In the genomic region with DNA sequence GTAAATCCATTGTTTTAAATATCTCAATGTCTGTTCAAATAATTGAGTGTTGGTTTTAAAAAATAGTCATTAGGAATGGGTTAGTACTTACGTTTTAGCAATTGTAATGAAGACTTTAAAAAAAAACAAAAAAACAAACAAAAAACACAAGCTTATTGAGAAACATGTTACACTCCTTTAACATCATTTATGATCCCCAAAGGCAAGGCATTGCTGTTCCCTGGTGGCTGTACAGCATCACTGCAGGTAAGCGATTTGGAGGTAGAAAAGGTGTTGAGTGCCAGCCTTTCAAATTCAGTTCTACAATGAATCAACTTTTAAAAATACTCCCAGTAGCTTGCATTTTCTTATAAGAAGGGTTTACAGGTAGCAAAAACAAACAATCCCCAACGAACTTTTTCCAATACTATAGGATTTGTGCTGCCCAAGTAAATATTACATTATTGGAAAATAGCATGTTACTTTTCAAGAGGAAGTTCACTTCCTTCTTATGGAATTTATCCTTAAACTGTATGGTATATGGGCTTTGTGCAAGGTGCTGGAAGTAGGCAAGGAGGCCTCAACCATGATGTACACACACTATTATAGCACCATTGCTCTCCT, we compare ENCODE assay signal across 8 cellular contexts. TPM values are rescaled to one million over a fixed set of nuclear protein-coding genes. Genes with fewer than 3 reads are reported as not detected.
DNase-seq lines count a peak whose midpoint lies in the region; ATAC-seq, FAIRE-seq and TF ChIP-seq lines count a peak whose summit lies in the region.

No MANE protein-coding gene starts in this region.

- no peak overlapping the region for H3K4me3 Mint-ChIP-seq in astrocyte (ENCODE audit: unreplicated experiment)

- H3K27ac Mint-ChIP-seq in astrocyte (ENCODE audit: unreplicated experiment): no peak overlapping the region

- H3K4me2 ChIP-seq in astrocyte (ENCODE audit: low read length): no peak overlapping the region

- no peaks in the 10 kb centered on the region for H4K20me1 ChIP-seq in astrocyte (ENCODE audit: insufficient read depth, low read length)

- no peaks in the 10 kb centered on the region for H3K4me1 ChIP-seq in astrocyte (ENCODE audit: insufficient read depth, low read length)
- peaks cover 0 to 23% of the 10 kb centered on the region in 2 donors for H3K4me1 ChIP-seq in left lung

- H2AFZ ChIP-seq in astrocyte (ENCODE audit: low read depth, low read length): no peak overlapping the region

- intact Hi-C loops in left lung (cut with DNase I): no loop called here

- H3K27me3 Mint-ChIP-seq in astrocyte (ENCODE audit: low read depth, unreplicated experiment): no peaks in the 10 kb centered on the region

- H3K9me3 ChIP-seq in astrocyte (ENCODE audit: insufficient read depth, low read depth, low read length) (no peaks in the 10 kb centered on the region), left lung (no peaks in the 10 kb centered on the region)

- H3K36me3 Mint-ChIP-seq in astrocyte (ENCODE audit: low read depth, unreplicated experiment): no peaks in the 10 kb centered on the region

- H3K27me3 ChIP-seq in astrocyte (ENCODE audit: insufficient read depth, low read length) (no peaks in the 10 kb centered on the region), left lung (no peaks in the 10 kb centered on the region)

- ATAC-seq in GM21360 (IDR thresholded peaks at IDR 0.05; ENCODE audit: unreplicated experiment) (peak; percentile 52), left lung (peak; percentile 71), HG03135 (IDR thresholded peaks at IDR 0.05; ENCODE audit: unreplicated experiment) (no peak)

- H3K4me1 Mint-ChIP-seq in astrocyte (ENCODE audit: low read depth, unreplicated experiment): peaks cover 3% of the 10 kb centered on the region

- no peaks in the 10 kb centered on the region for H3K79me2 ChIP-seq in astrocyte (ENCODE audit: insufficient read depth, low read length)

- DNase-seq in NCI-H510A treated with DMSO at 0.1 percent for 48 hours (lab: John Stamatoyannopoulos, UW): peak; percentile 36
- DNase-seq in NCI-H510A (lab: John Stamatoyannopoulos, UW): no peak
- peak in 2 of 3 experiments; percentile 22 to 56 for DNase-seq in NCI-H1417 (lab: John Stamatoyannopoulos, UW)
- DNase-seq in astrocyte (ENCODE audit: low read depth): peak; percentile 11
- DNase-seq in left lung: no peak
- DNase-seq in T-helper 9 cell: no peak

- H3K36me3 ChIP-seq in astrocyte (ENCODE audit: insufficient read depth, low read length) (no peaks in the 10 kb centered on the region), left lung (no peaks in the 10 kb centered on the region)

- H3K4me3 ChIP-seq in astrocyte (ENCODE audit: insufficient read depth, low read depth, low read length): no peak overlapping the region
- no peak overlapping the region for H3K4me3 ChIP-seq in left lung

- no peak overlapping the region for H3K9ac ChIP-seq in astrocyte (ENCODE audit: low read length)

- TF ChIP-seq CTCF in astrocyte (IDR thresholded peaks at IDR 0.05; ENCODE audit: insufficient read depth, low read depth, low read length): peak; percentile 87
- peak; percentile 59 to 66 for TF ChIP-seq CTCF in left lung (IDR thresholded peaks at IDR 0.05)

- no peak for FAIRE-seq in astrocyte (lab: Jason Lieb, UNC)

- H3K27ac ChIP-seq in astrocyte (ENCODE audit: low read depth, low read length): no peak overlapping the region
- no peak overlapping the region for H3K27ac ChIP-seq in left lung

- no peaks in the 10 kb centered on the region for H3K9me3 Mint-ChIP-seq in astrocyte (ENCODE audit: unreplicated experiment)

RNA-seq across cellular contexts. Expression of a gene that starts 27.5 kb away (rescaled TPM):
- total RNA-seq in astrocyte (4.0 and 4.4 TPM in 2 replicates), left lung (10 to 100 TPM; 16.9 to 20.1 TPM)

RNA-seq across cellular contexts. Expression of a gene that starts 39.9 kb away (rescaled TPM):
- total RNA-seq in astrocyte (78.1 and 80.6 TPM in 2 replicates), left lung (10 to 100 TPM; 50.2 to 69.0 TPM)

Comparison
In these comparisons a context has a peak if more than half of its experiments do, and no peak if none do; other contexts are left out.
1. DNase-seq: peak in NCI-H510A treated with DMSO at 0.1 percent for 48 hours (single experiment), NCI-H1417 (2 of 3) and astrocyte (single experiment); none in NCI-H510A (single experiment), left lung (0 of 2) and T-helper 9 cell (single experiment).